Comparison of ENCODE assay signal across 8 cellular contexts in genomic region chr4:1721003-1721665, GRCh38. TPM values are rescaled to one million over a fixed set of nuclear protein-coding genes. Genes with fewer than 3 reads are reported as not detected.
A peak's percentile ranks its signal among the peaks of the same experiment; 100 is the strongest.
DNase-seq lines count a peak whose midpoint lies in the region; ATAC-seq and TF ChIP-seq lines count a peak whose summit lies in the region.

TSS of gene TACC3 (plus strand) at chr4:1721521. CDS start at chr4:1723422, 1,901 bp downstream.
TSS of gene TMEM129 (minus strand) at chr4:1721323. CDS start at chr4:1720837, 486 bp downstream.

- ATAC-seq in GM21786 (IDR thresholded peaks at IDR 0.05; ENCODE audit: unreplicated experiment) (peak; percentile 77), Panc1 (peak; percentile 86)
- peak; percentile 81 for ATAC-seq in activated T-cell treated with anti-CD3 and anti-CD28 coated beads, Interleukin-2, amount 50 U/mL, for 4 hours

- peak within 1 kb of the TSS; percentile 54 for H3K27ac ChIP-seq in KMS-11
- H3K27ac ChIP-seq in Panc1 (ENCODE audit: low read length), result peak within 1 kb of the TSS; percentile 89
- H3K27ac ChIP-seq in esophagus (ENCODE audit: low read depth in 2 of 2, low read length in 1 of 2), result peak within 1 kb of the TSS; percentile 96 to 99

- H3K36me3 ChIP-seq in KMS-11 (ENCODE audit: insufficient read depth) (no peaks in the 10 kb centered on the region), Panc1 (ENCODE audit: control insufficient read depth, insufficient read depth, low read length) (peaks cover 7% of the 10 kb centered on the region), esophagus (ENCODE audit: control insufficient read depth in 2 of 2, insufficient read depth in 2 of 2, low read length in 1 of 2) (peaks cover 10 to 30% of the 10 kb centered on the region in 2 donors), mucosa of stomach (ENCODE audit: control insufficient read depth, insufficient read depth, low read length) (no peaks in the 10 kb centered on the region)

- BruUV-seq in Panc1 (replicated peaks; lab: Mats Ljungman, UMichigan), result no TSS peak

- no peak for TF ChIP-seq CTCF in KMS-11 (conservative IDR thresholded peaks at IDR 0.05; ENCODE audit: low read depth, low read length)
- no peak for TF ChIP-seq CTCF in Panc1 (IDR thresholded peaks at IDR 0.05)

- WGBS in esophagus, 2 donors, result 0 to 1% methylated on average over 69 to 83 of the region's 83 CpGs

- H3K79me2 ChIP-seq in KMS-11 (ENCODE audit: insufficient read depth, low read depth), result peaks cover 51% of the 10 kb centered on the region

- H3K4me1 ChIP-seq in KMS-11 (ENCODE audit: low read depth, poor library complexity, severe bottlenecking), result peaks cover 21% of the 10 kb centered on the region
- H3K4me1 ChIP-seq in Panc1 (ENCODE audit: control insufficient read depth, insufficient read depth, low read length), result peaks cover 37% of the 10 kb centered on the region
- peaks cover 20 to 27% of the 10 kb centered on the region in 2 donors for H3K4me1 ChIP-seq in esophagus (ENCODE audit: control insufficient read depth in 2 of 2, insufficient read depth in 2 of 2, low read length in 1 of 2)
- peaks cover 51% of the 10 kb centered on the region for H3K4me1 ChIP-seq in mucosa of stomach (ENCODE audit: control insufficient read depth, insufficient read depth, low read length)

- H3K36me3 Mint-ChIP-seq in activated T-cell treated with anti-CD3 and anti-CD28 coated beads, Interleukin-2, amount 50 U/mL, for 4 hours (ENCODE audit: insufficient read depth), result no peaks in the 10 kb centered on the region

- in situ Hi-C loops in Panc1 (cut with HindIII; ENCODE audit: low pct_unique_long_range_greater_than_20kb, low sequenced_read_pairs), result no loop called here

- no peaks in the 10 kb centered on the region for H3K9me3 Mint-ChIP-seq in activated T-cell treated with anti-CD3 and anti-CD28 coated beads, Interleukin-2, amount 50 U/mL, for 4 hours

- peak within 1 kb of the TSS; percentile 10; the same call in 1 of the 2 replicates for H2AFZ ChIP-seq in KMS-11 (ENCODE audit: low read depth)

- no peaks in the 10 kb centered on the region for H3K9me3 ChIP-seq in Panc1 (ENCODE audit: control insufficient read depth, insufficient read depth, low read depth, low read length)
- H3K9me3 ChIP-seq in esophagus (ENCODE audit: control insufficient read depth in 2 of 2, insufficient read depth in 1 of 2, low read depth in 1 of 2, low read length in 1 of 2), result no peaks in the 10 kb centered on the region
- no peaks in the 10 kb centered on the region for H3K9me3 ChIP-seq in mucosa of stomach (ENCODE audit: control insufficient read depth, low read length)

- H3K9ac ChIP-seq in KMS-11 (peak within 1 kb of the TSS; percentile 63), mucosa of stomach (ENCODE audit: low read length) (peak within 1 kb of the TSS; percentile 78)

- H3K27me3 Mint-ChIP-seq in activated T-cell treated with anti-CD3 and anti-CD28 coated beads, Interleukin-2, amount 50 U/mL, for 4 hours (ENCODE audit: low read depth), result no peaks in the 10 kb centered on the region

- H3K4me3 Mint-ChIP-seq in activated T-cell treated with anti-CD3 and anti-CD28 coated beads, Interleukin-2, amount 50 U/mL, for 4 hours, result peak within 1 kb of the TSS; percentile 91

- no peaks in the 10 kb centered on the region for H3K27me3 ChIP-seq in KMS-11 (ENCODE audit: insufficient read depth, low read depth)
- H3K27me3 ChIP-seq in Panc1 (ENCODE audit: control insufficient read depth, insufficient read depth, low read length), result no peaks in the 10 kb centered on the region
- no peaks in the 10 kb centered on the region for H3K27me3 ChIP-seq in esophagus (ENCODE audit: control insufficient read depth in 1 of 2, insufficient read depth in 2 of 2, low read length in 2 of 2)
- H3K27me3 ChIP-seq in mucosa of stomach (ENCODE audit: control insufficient read depth, insufficient read depth, low read length), result no peaks in the 10 kb centered on the region

- intact Hi-C loops in Panc1 (cut with micrococcal nuclease; ENCODE audit: unreplicated experiment), result no loop called here

- H4K20me1 ChIP-seq in KMS-11 (ENCODE audit: insufficient read depth), result no peaks in the 10 kb centered on the region

- H3K4me1 Mint-ChIP-seq in activated T-cell treated with anti-CD3 and anti-CD28 coated beads, Interleukin-2, amount 50 U/mL, for 4 hours (ENCODE audit: low read depth), result peaks cover 56% of the 10 kb centered on the region

- DNase-seq in DMS79 treated with DMSO at 0.1 percent for 48 hours (lab: John Stamatoyannopoulos, UW), result peak; percentile 75
- DNase-seq in Panc1 (ENCODE audit: low read depth, low spot score), result no peak
- DNase-seq in activated T-cell treated with anti-CD3 and anti-CD28 coated beads, Interleukin-2, amount 50 U/mL, for 4 hours, result peak; percentile 91
- peak; percentile 82 to 86 for DNase-seq in stimulated activated CD8-positive, alpha-beta memory T cell treated with anti-CD3 and anti-CD28 coated beads, Interleukin-7, amount 100 ng/mL, for 1 hour (ENCODE audit: low read depth in 2 of 2)

- peak within 1 kb of the TSS; percentile 68 for H3K4me2 ChIP-seq in KMS-11

- POLR2A ChIA-PET in Panc1 (lab: Charles Lee), result no interaction called here

- H3K4me3 ChIP-seq in KMS-11 (IDR thresholded peaks at IDR 0.05; ENCODE audit: insufficient read depth, low read depth, low read length), result peak within 1 kb of the TSS; percentile 58
- H3K4me3 ChIP-seq in Panc1 (ENCODE audit: low read depth in 2 of 2, low read length in 2 of 2), result peak within 1 kb of the TSS; percentile 64 to 69
- H3K4me3 ChIP-seq in esophagus (ENCODE audit: low read depth in 1 of 2, low read length in 2 of 2), result peak within 1 kb of the TSS; percentile 74 to 94
- peak within 1 kb of the TSS; percentile 87 for H3K4me3 ChIP-seq in mucosa of stomach (ENCODE audit: low read length)

- CTCF ChIA-PET in Panc1 (lab: Charles Lee), result no interaction called here

RNA-seq across cellular contexts. Expression of gene TACC3, which starts in this region (rescaled TPM):
- total RNA-seq in Panc1 (2021; ENCODE audit: unreplicated experiment), result 106 TPM
- polyA plus RNA-seq in Panc1 (2012; ENCODE audit: insufficient read length), result 82.2 TPM
- total RNA-seq in activated T-cell treated with anti-CD3 and anti-CD28 coated beads, Interleukin-2, amount 50 U/mL, for 4 hours, result 10 to 100 TPM; 53.1 to 75.0 (median 69.3) TPM
- 10 to 100 TPM; 22.5 to 25.7 TPM for polyA plus RNA-seq in esophagus

RNA-seq across cellular contexts. Expression of gene TMEM129, which starts in this region (rescaled TPM):
- 32.6 TPM for total RNA-seq in Panc1 (2021; ENCODE audit: unreplicated experiment)
- polyA plus RNA-seq in Panc1 (2012; ENCODE audit: insufficient read length), result 37.6 TPM
- total RNA-seq in activated T-cell treated with anti-CD3 and anti-CD28 coated beads, Interleukin-2, amount 50 U/mL, for 4 hours, result 10 to 100 TPM; 17.4 to 21.8 (median 17.6) TPM
- 10 to 100 TPM; 21.8 to 25.6 TPM for polyA plus RNA-seq in esophagus
